14 cellular contexts compared by ENCODE assay signal in the genomic region with DNA sequence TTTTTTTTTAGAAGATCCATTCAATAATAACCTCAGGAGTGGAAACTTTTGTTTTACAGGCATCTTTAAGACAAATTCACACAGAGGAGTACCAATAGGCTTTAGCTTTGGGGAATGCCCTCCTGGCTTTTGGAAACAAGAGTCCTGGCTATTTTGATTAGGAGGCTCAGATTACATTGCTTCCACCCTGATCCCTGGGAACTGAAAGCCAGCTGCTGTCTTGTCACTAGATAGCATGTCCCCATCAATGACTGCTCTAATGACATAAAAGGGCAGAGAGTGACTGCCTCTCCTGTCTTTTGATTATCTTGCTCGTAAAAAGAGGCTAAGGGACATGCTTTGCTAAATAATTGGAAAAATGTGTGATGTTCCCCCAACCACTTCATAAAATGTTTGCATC.
"Had no signal": no experiment of that assay in that cellular context is flagged by ENCODE, and none has a peak within 500 bp of the region (broad histone marks: within the 10 kb centered on the region; RNA-seq: fewer than 3 reads in every experiment).

No MANE protein-coding gene starts in this region.

- DNase-seq: effector memory CD4-positive, alpha-beta T cell; foreskin fibroblast; left colon; naive thymus-derived CD8-positive, alpha-beta T cell; nucleus accumbens; ovary; sigmoid colon; small intestine; stimulated activated CD4-positive, alpha-beta T cell treated with anti-CD3 and anti-CD28 coated beads, Interleukin-12 subunit alpha, Interleukin-12 subunit beta, amount 100 ng/mL, for 4 hours; stimulated activated naive CD4-positive, alpha-beta T cell treated with Interleukin-2 at 50 U/mL for 16 hours; trophoblast cell had no signal

- H3K4me3 ChIP-seq: gastroesophageal sphincter, ovary, right atrium auricular region, sigmoid colon had no signal

- H3K4me1 ChIP-seq: gastroesophageal sphincter, right atrium auricular region, sigmoid colon had no signal

- H3K27ac ChIP-seq: gastroesophageal sphincter, ovary, right atrium auricular region, sigmoid colon had no signal

- H3K36me3 ChIP-seq: gastroesophageal sphincter, ovary, right atrium auricular region, sigmoid colon had no signal

- H3K4me3 Mint-ChIP-seq: naive thymus-derived CD8-positive, alpha-beta T cell had no signal

- H3K36me3 Mint-ChIP-seq: naive thymus-derived CD8-positive, alpha-beta T cell had no signal

- ATAC-seq: esophagus mucosa; gastroesophageal sphincter; left colon; naive thymus-derived CD8-positive, alpha-beta T cell had no signal

- H3K27me3 ChIP-seq: ovary, right atrium auricular region, sigmoid colon had no signal

- H3K27ac Mint-ChIP-seq: naive thymus-derived CD8-positive, alpha-beta T cell had no signal
